In the genomic region with DNA sequence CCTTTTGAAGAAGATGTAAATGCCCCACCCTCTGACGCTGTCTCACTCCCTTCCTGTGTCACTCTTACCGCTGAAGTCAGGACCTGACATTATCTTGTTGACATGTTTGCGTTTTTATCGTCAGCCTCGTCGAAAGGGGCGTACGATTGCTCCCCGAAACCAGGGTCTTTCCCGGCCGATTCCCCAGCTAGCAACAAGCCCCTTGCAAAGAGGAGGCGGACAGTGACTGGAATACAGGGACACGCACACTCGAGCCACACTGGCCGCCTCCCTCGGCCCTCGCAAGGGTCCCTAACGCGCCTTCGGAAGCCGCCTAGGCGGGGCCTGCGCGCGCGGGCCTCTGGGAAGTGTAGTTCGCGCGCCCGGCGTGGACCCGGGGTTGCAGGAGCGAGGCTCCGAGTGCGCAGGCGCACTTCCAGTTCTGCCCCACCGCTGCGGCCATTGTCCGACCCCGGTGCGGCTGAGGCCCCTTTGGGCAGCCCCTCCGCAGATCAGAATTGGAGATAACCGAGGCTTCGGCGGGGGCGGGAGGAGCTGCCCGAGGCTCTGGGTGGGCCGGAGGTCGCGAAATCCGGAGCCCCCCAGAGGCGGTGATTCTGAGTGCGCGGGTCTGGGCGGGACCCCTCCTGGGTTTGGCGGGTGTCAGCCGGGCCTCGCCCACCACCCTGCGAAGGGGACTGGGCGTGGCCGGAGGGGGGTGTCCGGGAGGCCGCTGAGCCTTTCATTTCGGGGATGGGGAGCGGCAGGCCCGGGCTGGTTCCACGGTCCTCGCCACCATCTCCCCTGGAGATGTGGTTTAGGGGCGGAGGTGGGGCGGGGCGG, we compare ENCODE assay signal across 1 cellular context.
A peak's percentile ranks its signal among the peaks of the same experiment; 100 is the strongest.
TF ChIP-seq lines count a peak whose summit lies in the region.

Gene ZFP90, plus strand, starts transcription at position 412 of the 822 bp plus-strand sequence. CDS start 502 bp downstream, outside the sequence.

TF ChIP-seq in HepG2, 621 proteins besides CTCF, POLR2A, EP300 and RAD21 (continued from another document and continues in another):
- TF ChIP-seq, protein P1, sequence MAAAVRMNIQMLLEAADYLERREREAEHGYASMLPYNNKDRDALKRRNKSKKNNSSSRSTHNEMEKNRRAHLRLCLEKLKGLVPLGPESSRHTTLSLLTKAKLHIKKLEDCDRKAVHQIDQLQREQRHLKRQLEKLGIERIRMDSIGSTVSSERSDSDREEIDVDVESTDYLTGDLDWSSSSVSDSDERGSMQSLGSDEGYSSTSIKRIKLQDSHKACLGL (CRISPR knock-in tag; IDR thresholded peaks at IDR 0.05) = peak; percentile 61; the same call in 1 of the 2 replicates
- 0 out of 2 replicates have a peak, but pooled peaks have one; percentile 33 for TF ChIP-seq PPARG (CRISPR knock-in tag; conservative IDR thresholded peaks at IDR 0.05)
- TF ChIP-seq ZC3H13 (CRISPR knock-in tag; IDR thresholded peaks at IDR 0.05) = peak; percentile 67; the same call in 1 of the 2 replicates
- peak; percentile 46; the same call in 1 of the 2 replicates for TF ChIP-seq ZNF891 (CRISPR knock-in tag; IDR thresholded peaks at IDR 0.05)
- no peak for TF ChIP-seq GRHL1 (CRISPR knock-in tag; conservative IDR thresholded peaks at IDR 0.05)
- TF ChIP-seq SAP130 (CRISPR knock-in tag; IDR thresholded peaks at IDR 0.05; ENCODE audit: low read depth) = peak; percentile 52
- TF ChIP-seq SIN3A (IDR thresholded peaks at IDR 0.05; ENCODE audit: borderline replicate concordance, low read depth, low read length) = peak; percentile 44; the same call in 1 of the 2 replicates
- peak; percentile 79 for TF ChIP-seq ZNF619 (CRISPR knock-in tag; IDR thresholded peaks at IDR 0.05)
- TF ChIP-seq TEAD2 (CRISPR knock-in tag; IDR thresholded peaks at IDR 0.05) = 0 out of 2 replicates have a peak, but pooled peaks have one; percentile 40
- TF ChIP-seq CREBL2 (CRISPR knock-in tag; IDR thresholded peaks at IDR 0.05; ENCODE audit: borderline replicate concordance) = 0 out of 2 replicates have a peak, but pooled peaks have one; percentile 58
- TF ChIP-seq ZFP37 (CRISPR knock-in tag; IDR thresholded peaks at IDR 0.05; ENCODE audit: borderline replicate concordance) = peak; percentile 45; the same call in 1 of the 2 replicates
- peak; percentile 96 for TF ChIP-seq KDM2A (CRISPR knock-in tag; IDR thresholded peaks at IDR 0.05; ENCODE audit: borderline replicate concordance, low read depth)
- no peak for TF ChIP-seq IRX3 (CRISPR knock-in tag; IDR thresholded peaks at IDR 0.05; ENCODE audit: borderline replicate concordance, low read depth)
- no peak; the same call in 1 of the 2 replicates for TF ChIP-seq ZKSCAN8 (CRISPR knock-in tag; IDR thresholded peaks at IDR 0.05; ENCODE audit: borderline replicate concordance)
- TF ChIP-seq ZBTB26 (CRISPR knock-in tag; IDR thresholded peaks at IDR 0.05; ENCODE audit: borderline replicate concordance) = 0 out of 2 replicates have a peak, but pooled peaks have one; percentile 59
- TF ChIP-seq ZSCAN21 (CRISPR knock-in tag; IDR thresholded peaks at IDR 0.05; ENCODE audit: borderline replicate concordance) = no peak
- TF ChIP-seq, protein P2, sequence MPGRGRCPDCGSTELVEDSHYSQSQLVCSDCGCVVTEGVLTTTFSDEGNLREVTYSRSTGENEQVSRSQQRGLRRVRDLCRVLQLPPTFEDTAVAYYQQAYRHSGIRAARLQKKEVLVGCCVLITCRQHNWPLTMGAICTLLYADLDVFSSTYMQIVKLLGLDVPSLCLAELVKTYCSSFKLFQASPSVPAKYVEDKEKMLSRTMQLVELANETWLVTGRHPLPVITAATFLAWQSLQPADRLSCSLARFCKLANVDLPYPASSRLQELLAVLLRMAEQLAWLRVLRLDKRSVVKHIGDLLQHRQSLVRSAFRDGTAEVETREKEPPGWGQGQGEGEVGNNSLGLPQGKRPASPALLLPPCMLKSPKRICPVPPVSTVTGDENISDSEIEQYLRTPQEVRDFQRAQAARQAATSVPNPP (CRISPR knock-in tag; IDR thresholded peaks at IDR 0.05) = 0 out of 2 replicates have a peak, but pooled peaks have one; percentile 26
- peak; percentile 61; the same call in 1 of the 2 replicates for TF ChIP-seq ZBTB43 (CRISPR knock-in tag; conservative IDR thresholded peaks at IDR 0.05)
- 0 out of 2 replicates have a peak, but pooled peaks have one; percentile 38 for TF ChIP-seq ZNF607 (CRISPR knock-in tag; IDR thresholded peaks at IDR 0.05; ENCODE audit: borderline replicate concordance)
- TF ChIP-seq LCORL (IDR thresholded peaks at IDR 0.05) = no peak
- peak; percentile 48; the same call in 1 of the 2 replicates for TF ChIP-seq LCORL (CRISPR knock-in tag; IDR thresholded peaks at IDR 0.05)
- TF ChIP-seq SP4 (CRISPR knock-in tag; IDR thresholded peaks at IDR 0.05) = no peak; the same call in 1 of the 2 replicates
- TF ChIP-seq SP1 (IDR thresholded peaks at IDR 0.05) = no peak
- TF ChIP-seq SP1 (CRISPR knock-in tag; IDR thresholded peaks at IDR 0.05) = peak; percentile 62
- peak; percentile 60; the same call in 1 of the 2 replicates for TF ChIP-seq ARNT2 (CRISPR knock-in tag; IDR thresholded peaks at IDR 0.05; ENCODE audit: low read depth)
- peak; percentile 74 for TF ChIP-seq TAF1 (CRISPR knock-in tag; IDR thresholded peaks at IDR 0.05)
- no peak for TF ChIP-seq TCF12 (IDR thresholded peaks at IDR 0.05)
- 0 out of 2 replicates have a peak, but pooled peaks have one; percentile 14 for TF ChIP-seq TCF12 (CRISPR knock-in tag; IDR thresholded peaks at IDR 0.05)
- TF ChIP-seq GABPB1 (CRISPR knock-in tag; IDR thresholded peaks at IDR 0.05) = peak; percentile 94
- TF ChIP-seq CREB1 (IDR thresholded peaks at IDR 0.05) = peak; percentile 52
- no peak for TF ChIP-seq CREB1 (CRISPR knock-in tag; IDR thresholded peaks at IDR 0.05)
- TF ChIP-seq, protein P3, sequence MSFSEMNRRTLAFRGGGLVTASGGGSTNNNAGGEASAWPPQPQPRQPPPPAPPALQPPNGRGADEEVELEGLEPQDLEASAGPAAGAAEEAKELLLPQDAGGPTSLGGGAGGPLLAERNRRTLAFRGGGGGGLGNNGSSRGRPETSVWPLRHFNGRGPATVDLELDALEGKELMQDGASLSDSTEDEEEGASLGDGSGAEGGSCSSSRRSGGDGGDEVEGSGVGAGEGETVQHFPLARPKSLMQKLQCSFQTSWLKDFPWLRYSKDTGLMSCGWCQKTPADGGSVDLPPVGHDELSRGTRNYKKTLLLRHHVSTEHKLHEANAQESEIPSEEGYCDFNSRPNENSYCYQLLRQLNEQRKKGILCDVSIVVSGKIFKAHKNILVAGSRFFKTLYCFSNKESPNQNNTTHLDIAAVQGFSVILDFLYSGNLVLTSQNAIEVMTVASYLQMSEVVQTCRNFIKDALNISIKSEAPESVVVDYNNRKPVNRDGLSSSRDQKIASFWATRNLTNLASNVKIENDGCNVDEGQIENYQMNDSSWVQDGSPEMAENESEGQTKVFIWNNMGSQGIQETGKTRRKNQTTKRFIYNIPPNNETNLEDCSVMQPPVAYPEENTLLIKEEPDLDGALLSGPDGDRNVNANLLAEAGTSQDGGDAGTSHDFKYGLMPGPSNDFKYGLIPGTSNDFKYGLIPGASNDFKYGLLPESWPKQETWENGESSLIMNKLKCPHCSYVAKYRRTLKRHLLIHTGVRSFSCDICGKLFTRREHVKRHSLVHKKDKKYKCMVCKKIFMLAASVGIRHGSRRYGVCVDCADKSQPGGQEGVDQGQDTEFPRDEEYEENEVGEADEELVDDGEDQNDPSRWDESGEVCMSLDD (CRISPR knock-in tag; IDR thresholded peaks at IDR 0.05; ENCODE audit: borderline replicate concordance) = peak; percentile 76; the same call in 1 of the 2 replicates
- TF ChIP-seq ZNF414 (CRISPR knock-in tag; IDR thresholded peaks at IDR 0.05) = no peak
- TF ChIP-seq, protein P4, sequence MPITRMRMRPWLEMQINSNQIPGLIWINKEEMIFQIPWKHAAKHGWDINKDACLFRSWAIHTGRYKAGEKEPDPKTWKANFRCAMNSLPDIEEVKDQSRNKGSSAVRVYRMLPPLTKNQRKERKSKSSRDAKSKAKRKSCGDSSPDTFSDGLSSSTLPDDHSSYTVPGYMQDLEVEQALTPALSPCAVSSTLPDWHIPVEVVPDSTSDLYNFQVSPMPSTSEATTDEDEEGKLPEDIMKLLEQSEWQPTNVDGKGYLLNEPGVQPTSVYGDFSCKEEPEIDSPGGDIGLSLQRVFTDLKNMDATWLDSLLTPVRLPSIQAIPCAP (CRISPR knock-in tag; IDR thresholded peaks at IDR 0.05; ENCODE audit: low read depth) = no peak
- TF ChIP-seq, protein P5, sequence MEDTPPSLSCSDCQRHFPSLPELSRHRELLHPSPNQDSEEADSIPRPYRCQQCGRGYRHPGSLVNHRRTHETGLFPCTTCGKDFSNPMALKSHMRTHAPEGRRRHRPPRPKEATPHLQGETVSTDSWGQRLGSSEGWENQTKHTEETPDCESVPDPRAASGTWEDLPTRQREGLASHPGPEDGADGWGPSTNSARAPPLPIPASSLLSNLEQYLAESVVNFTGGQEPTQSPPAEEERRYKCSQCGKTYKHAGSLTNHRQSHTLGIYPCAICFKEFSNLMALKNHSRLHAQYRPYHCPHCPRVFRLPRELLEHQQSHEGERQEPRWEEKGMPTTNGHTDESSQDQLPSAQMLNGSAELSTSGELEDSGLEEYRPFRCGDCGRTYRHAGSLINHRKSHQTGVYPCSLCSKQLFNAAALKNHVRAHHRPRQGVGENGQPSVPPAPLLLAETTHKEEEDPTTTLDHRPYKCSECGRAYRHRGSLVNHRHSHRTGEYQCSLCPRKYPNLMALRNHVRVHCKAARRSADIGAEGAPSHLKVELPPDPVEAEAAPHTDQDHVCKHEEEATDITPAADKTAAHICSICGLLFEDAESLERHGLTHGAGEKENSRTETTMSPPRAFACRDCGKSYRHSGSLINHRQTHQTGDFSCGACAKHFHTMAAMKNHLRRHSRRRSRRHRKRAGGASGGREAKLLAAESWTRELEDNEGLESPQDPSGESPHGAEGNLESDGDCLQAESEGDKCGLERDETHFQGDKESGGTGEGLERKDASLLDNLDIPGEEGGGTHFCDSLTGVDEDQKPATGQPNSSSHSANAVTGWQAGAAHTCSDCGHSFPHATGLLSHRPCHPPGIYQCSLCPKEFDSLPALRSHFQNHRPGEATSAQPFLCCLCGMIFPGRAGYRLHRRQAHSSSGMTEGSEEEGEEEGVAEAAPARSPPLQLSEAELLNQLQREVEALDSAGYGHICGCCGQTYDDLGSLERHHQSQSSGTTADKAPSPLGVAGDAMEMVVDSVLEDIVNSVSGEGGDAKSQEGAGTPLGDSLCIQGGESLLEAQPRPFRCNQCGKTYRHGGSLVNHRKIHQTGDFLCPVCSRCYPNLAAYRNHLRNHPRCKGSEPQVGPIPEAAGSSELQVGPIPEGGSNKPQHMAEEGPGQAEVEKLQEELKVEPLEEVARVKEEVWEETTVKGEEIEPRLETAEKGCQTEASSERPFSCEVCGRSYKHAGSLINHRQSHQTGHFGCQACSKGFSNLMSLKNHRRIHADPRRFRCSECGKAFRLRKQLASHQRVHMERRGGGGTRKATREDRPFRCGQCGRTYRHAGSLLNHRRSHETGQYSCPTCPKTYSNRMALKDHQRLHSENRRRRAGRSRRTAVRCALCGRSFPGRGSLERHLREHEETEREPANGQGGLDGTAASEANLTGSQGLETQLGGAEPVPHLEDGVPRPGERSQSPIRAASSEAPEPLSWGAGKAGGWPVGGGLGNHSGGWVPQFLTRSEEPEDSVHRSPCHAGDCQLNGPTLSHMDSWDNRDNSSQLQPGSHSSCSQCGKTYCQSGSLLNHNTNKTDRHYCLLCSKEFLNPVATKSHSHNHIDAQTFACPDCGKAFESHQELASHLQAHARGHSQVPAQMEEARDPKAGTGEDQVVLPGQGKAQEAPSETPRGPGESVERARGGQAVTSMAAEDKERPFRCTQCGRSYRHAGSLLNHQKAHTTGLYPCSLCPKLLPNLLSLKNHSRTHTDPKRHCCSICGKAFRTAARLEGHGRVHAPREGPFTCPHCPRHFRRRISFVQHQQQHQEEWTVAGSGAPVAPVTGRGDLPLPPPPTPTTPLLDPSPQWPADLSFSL (CRISPR knock-in tag; IDR thresholded peaks at IDR 0.05) = 0 out of 2 replicates have a peak, but pooled peaks have one; percentile 11
- 0 out of 2 replicates have a peak, but pooled peaks have one; percentile 74 for TF ChIP-seq NKX3-1 (CRISPR knock-in tag; IDR thresholded peaks at IDR 0.05)
- 0 out of 2 replicates have a peak, but pooled peaks have one; percentile 76 for TF ChIP-seq ZNF572 (CRISPR knock-in tag; IDR thresholded peaks at IDR 0.05)
- TF ChIP-seq ELF1 (CRISPR knock-in tag; IDR thresholded peaks at IDR 0.05) = peak; percentile 74
- TF ChIP-seq ZFX (CRISPR knock-in tag; IDR thresholded peaks at IDR 0.05; ENCODE audit: low read depth) = peak; percentile 86
